8 cellular contexts compared by ENCODE assay signal in the genomic region with DNA sequence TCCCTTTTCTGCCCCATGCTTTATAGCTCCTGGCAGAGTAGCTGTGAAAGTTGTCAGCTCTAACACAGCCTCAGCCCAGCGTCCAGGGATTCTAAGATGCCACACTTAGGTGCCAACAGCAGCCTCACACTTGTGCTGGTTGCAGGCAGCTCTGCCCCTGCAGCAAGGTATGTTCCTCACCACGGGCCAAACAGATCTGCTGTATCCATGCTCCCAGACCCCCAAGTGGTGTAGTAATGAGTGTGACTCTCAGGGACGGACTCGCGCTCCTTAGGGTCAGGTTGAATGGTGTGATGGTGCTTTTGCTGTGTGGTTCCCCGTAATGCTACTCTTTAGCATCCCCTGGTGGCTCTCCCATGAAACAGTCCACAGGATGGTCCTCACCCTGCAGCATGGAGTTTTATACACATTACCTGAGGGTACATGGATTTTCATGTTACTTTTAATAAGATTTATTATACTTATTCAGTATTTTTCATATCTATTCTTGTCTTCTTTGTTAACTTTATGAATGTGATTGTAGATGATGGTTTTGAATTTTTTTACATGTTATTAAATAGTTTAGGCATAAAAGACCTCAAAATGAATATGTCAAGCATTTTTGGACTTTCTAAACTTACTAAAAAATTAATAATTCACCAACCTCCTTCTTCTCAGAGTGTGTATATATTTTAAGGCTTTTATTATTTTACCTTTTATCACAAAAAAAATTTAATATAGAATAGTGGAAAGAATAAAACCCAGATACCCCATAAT.
DNase-seq lines count a peak whose midpoint lies in the region; FAIRE-seq and TF ChIP-seq lines count a peak whose summit lies in the region.

No MANE protein-coding gene starts in this region.

- H3K4me1 Mint-ChIP-seq in activated T-helper 1 cell treated with anti-CD3 and anti-CD28 coated beads, Interleukin-12 subunit alpha, Interleukin-12 subunit beta, Interleukin-2, Interleukin-4 antibody, amounts not matched to agents 30 ng/mL and 10 ng/mL and 1 ng/mL, durations not matched to agents 14 hours and 24 hours and 36 hours (ENCODE audit: low read depth) = no peaks in the 10 kb centered on the region

- H3K27me3 ChIP-seq in DOHH2 (ENCODE audit: control insufficient read depth, low read length) (no peaks in the 10 kb centered on the region), smooth muscle cell (ENCODE audit: low read depth) (no peaks in the 10 kb centered on the region)

- no peaks in the 10 kb centered on the region for H3K9me3 Mint-ChIP-seq in activated T-helper 1 cell treated with anti-CD3 and anti-CD28 coated beads, Interleukin-12 subunit alpha, Interleukin-12 subunit beta, Interleukin-2, Interleukin-4 antibody, amounts not matched to agents 30 ng/mL and 10 ng/mL and 1 ng/mL, durations not matched to agents 14 hours and 24 hours and 36 hours

- FAIRE-seq in HTR-8/SVneo (lab: Jason Lieb, UNC) = no peak

- H3K9me3 ChIP-seq in DOHH2 (ENCODE audit: control insufficient read depth, insufficient read depth, low read length) = no peaks in the 10 kb centered on the region
- H3K9me3 ChIP-seq in smooth muscle cell (replicated peaks; ENCODE audit: low read depth) = no peaks in the 10 kb centered on the region

- H3K79me2 ChIP-seq in DOHH2 (ENCODE audit: control insufficient read depth, low read length) (no peaks in the 10 kb centered on the region), smooth muscle cell (ENCODE audit: low read depth) (no peaks in the 10 kb centered on the region)

- no peaks in the 10 kb centered on the region for H3K27me3 Mint-ChIP-seq in activated T-helper 1 cell treated with anti-CD3 and anti-CD28 coated beads, Interleukin-12 subunit alpha, Interleukin-12 subunit beta, Interleukin-2, Interleukin-4 antibody, amounts not matched to agents 30 ng/mL and 10 ng/mL and 1 ng/mL, durations not matched to agents 14 hours and 24 hours and 36 hours (ENCODE audit: insufficient read depth)

- 8% methylated on average over 6 of the region's 6 CpGs for WGBS in smooth muscle cell (ENCODE audit: low lambda C conversion rate)

- no peaks in the 10 kb centered on the region for H3K36me3 ChIP-seq in DOHH2 (ENCODE audit: control insufficient read depth, low read length)
- no peaks in the 10 kb centered on the region for H3K36me3 ChIP-seq in smooth muscle cell (ENCODE audit: low read depth)

- H3K27ac ChIP-seq in DOHH2 (ENCODE audit: low read depth, low read length) (no peak overlapping the region), smooth muscle cell (ENCODE audit: low read depth) (no peak overlapping the region)

- TF ChIP-seq CTCF in DOHH2 (IDR thresholded peaks at IDR 0.05; ENCODE audit: low read depth, low read length, poor library complexity, severe bottlenecking) (peak; percentile 75), GM20000 (IDR thresholded peaks at IDR 0.05; ENCODE audit: extremely low read depth, missing control alignments) (peak; percentile 80), smooth muscle cell (IDR thresholded peaks at IDR 0.05; ENCODE audit: borderline replicate concordance, insufficient read depth, poor library complexity, severe bottlenecking) (peak; percentile 81)

- DNase-seq in GM20000 (ENCODE audit: low spot score) = peak; percentile 81
- DNase-seq in HTR-8/SVneo (ENCODE audit: insufficient read length, low spot score) = peak; percentile 68
- peak; percentile 66 for DNase-seq in RKO (ENCODE audit: low spot score)
- DNase-seq in astrocyte of the hippocampus (ENCODE audit: low read depth, low spot score) = peak; percentile 54
- DNase-seq in hippocampal formation (lab: John Stamatoyannopoulos, UW) = peak; percentile 21 to 66
- DNase-seq in smooth muscle cell (lab: John Stamatoyannopoulos, UW; ENCODE audit: unreplicated experiment) = no peak
- no peak for DNase-seq in activated T-helper 1 cell treated with anti-CD3 and anti-CD28 coated beads, Interleukin-12 subunit alpha, Interleukin-12 subunit beta, Interleukin-2, Interleukin-4 antibody, amounts not matched to agents 30 ng/mL and 10 ng/mL and 1 ng/mL, durations not matched to agents 14 hours and 24 hours and 36 hours (ENCODE audit: low spot score)

- H3K9me2 ChIP-seq in DOHH2 (replicated peaks; ENCODE audit: control insufficient read depth, low read length) = no peaks in the 10 kb centered on the region

- H3K36me3 Mint-ChIP-seq in activated T-helper 1 cell treated with anti-CD3 and anti-CD28 coated beads, Interleukin-12 subunit alpha, Interleukin-12 subunit beta, Interleukin-2, Interleukin-4 antibody, amounts not matched to agents 30 ng/mL and 10 ng/mL and 1 ng/mL, durations not matched to agents 14 hours and 24 hours and 36 hours (ENCODE audit: low read depth) = no peaks in the 10 kb centered on the region

- no peaks in the 10 kb centered on the region for H3F3A ChIP-seq in DOHH2 (ENCODE audit: control insufficient read depth, insufficient read depth)
- no peaks in the 10 kb centered on the region for H3F3A ChIP-seq in smooth muscle cell (ENCODE audit: low read depth)

- H4K20me1 ChIP-seq in DOHH2 (ENCODE audit: control insufficient read depth, insufficient read depth, low read depth, low read length) (no peaks in the 10 kb centered on the region), smooth muscle cell (ENCODE audit: low read depth) (no peaks in the 10 kb centered on the region)

- intact Hi-C loops in activated T-helper 1 cell treated with anti-CD3 and anti-CD28 coated beads, Interleukin-12 subunit alpha, Interleukin-12 subunit beta, Interleukin-2, Interleukin-4 antibody, amounts not matched to agents 30 ng/mL and 10 ng/mL and 1 ng/mL, durations not matched to agents 14 hours and 24 hours and 36 hours (cut with micrococcal nuclease) = loop anchor here (2.0 to 5.0 kb wide), 2 partner anchors 282 to 541 kb away; a partner anchor contains a TSS

- H3K27ac Mint-ChIP-seq in activated T-helper 1 cell treated with anti-CD3 and anti-CD28 coated beads, Interleukin-12 subunit alpha, Interleukin-12 subunit beta, Interleukin-2, Interleukin-4 antibody, amounts not matched to agents 30 ng/mL and 10 ng/mL and 1 ng/mL, durations not matched to agents 14 hours and 24 hours and 36 hours = no peak overlapping the region

- H3K4me2 ChIP-seq in DOHH2 (ENCODE audit: low read length) = no peak overlapping the region
- H3K4me2 ChIP-seq in smooth muscle cell = no peak overlapping the region

- H3K4me1 ChIP-seq in DOHH2 (ENCODE audit: control insufficient read depth, low read length) = no peaks in the 10 kb centered on the region
- H3K4me1 ChIP-seq in smooth muscle cell (ENCODE audit: low read depth) = no peaks in the 10 kb centered on the region

- no peak overlapping the region for H2AFZ ChIP-seq in smooth muscle cell (ENCODE audit: low read depth)

- H3K4me3 ChIP-seq in DOHH2 (ENCODE audit: low read length) (no peak overlapping the region), smooth muscle cell (no peak overlapping the region)

- H3K4me3 Mint-ChIP-seq in activated T-helper 1 cell treated with anti-CD3 and anti-CD28 coated beads, Interleukin-12 subunit alpha, Interleukin-12 subunit beta, Interleukin-2, Interleukin-4 antibody, amounts not matched to agents 30 ng/mL and 10 ng/mL and 1 ng/mL, durations not matched to agents 14 hours and 24 hours and 36 hours = no peak overlapping the region

- no peak overlapping the region for H3K9ac ChIP-seq in smooth muscle cell (ENCODE audit: low read depth)

Comparison
In these comparisons a context has a peak if more than half of its experiments do, and no peak if none do; other contexts are left out.
1. DNase-seq: peak in GM20000 (single experiment), HTR-8/SVneo (single experiment), RKO (single experiment), astrocyte of the hippocampus (single experiment) and hippocampal formation (2 of 2); none in smooth muscle cell (single experiment) and activated T-helper 1 cell treated with anti-CD3 and anti-CD28 coated beads, Interleukin-12 subunit alpha, Interleukin-12 subunit beta, Interleukin-2, Interleukin-4 antibody, amounts not matched to agents 30 ng/mL and 10 ng/mL and 1 ng/mL, durations not matched to agents 14 hours and 24 hours and 36 hours (single experiment).
2. Peak in every context shown above with its lines, with median percentiles within 50 percentile points of each other: CTCF ChIP-seq.